In genomic region chr3:194327414-194328079, GRCh38 we compare ENCODE assay signal across 1 cellular context.
TF ChIP-seq lines count a peak whose summit lies in the region.

No MANE protein-coding gene starts in this region.

TF ChIP-seq in HepG2, 621 proteins besides CTCF, POLR2A, EP300 and RAD21 (continued from another document and continues in another):
- no peak for TF ChIP-seq ZHX2 (IDR thresholded peaks at IDR 0.05; ENCODE audit: low read depth)
- no peak for TF ChIP-seq ZHX2 (CRISPR knock-in tag; IDR thresholded peaks at IDR 0.05; ENCODE audit: borderline replicate concordance)
- no peak for TF ChIP-seq FOSL2 (CRISPR knock-in tag; IDR thresholded peaks at IDR 0.05)
- no peak for TF ChIP-seq TEAD3 (CRISPR knock-in tag; optimal IDR thresholded peaks at IDR 0.05; ENCODE audit: borderline replicate concordance)
- TF ChIP-seq HIC2 (CRISPR knock-in tag; IDR thresholded peaks at IDR 0.05; ENCODE audit: low read depth): 0 out of 2 replicates have a peak, but pooled peaks have one; percentile 16
- no peak for TF ChIP-seq ZNF652 (CRISPR knock-in tag; IDR thresholded peaks at IDR 0.05; ENCODE audit: borderline replicate concordance, low read depth)
- no peak for TF ChIP-seq ZIK1 (CRISPR knock-in tag; IDR thresholded peaks at IDR 0.05; ENCODE audit: borderline replicate concordance, low read depth)
- no peak for TF ChIP-seq MTA3 (CRISPR knock-in tag; IDR thresholded peaks at IDR 0.05)
- TF ChIP-seq ZNF616 (CRISPR knock-in tag; IDR thresholded peaks at IDR 0.05; ENCODE audit: low read depth): no peak
- no peak for TF ChIP-seq ZBTB1 (CRISPR knock-in tag; IDR thresholded peaks at IDR 0.05; ENCODE audit: borderline replicate concordance)
- TF ChIP-seq TRIM24 (CRISPR knock-in tag; IDR thresholded peaks at IDR 0.05): 0 out of 2 replicates have a peak, but pooled peaks have one; percentile 0
- TF ChIP-seq POLR2AphosphoS2 (IDR thresholded peaks at IDR 0.05; ENCODE audit: low read depth, low read length): no peak
- no peak for TF ChIP-seq PRPF4 (IDR thresholded peaks at IDR 0.05; ENCODE audit: low read depth, low read length, poor library complexity, severe bottlenecking)
- TF ChIP-seq ZNF121 (CRISPR knock-in tag; IDR thresholded peaks at IDR 0.05): no peak
- no peak for TF ChIP-seq ETV5 (CRISPR knock-in tag; IDR thresholded peaks at IDR 0.05; ENCODE audit: borderline replicate concordance)
- no peak for TF ChIP-seq ZBTB3 (CRISPR knock-in tag; IDR thresholded peaks at IDR 0.05; ENCODE audit: borderline replicate concordance, low read depth)
- TF ChIP-seq HHEX (CRISPR knock-in tag; IDR thresholded peaks at IDR 0.05): no peak
- TF ChIP-seq ZFP36L2 (CRISPR knock-in tag; IDR thresholded peaks at IDR 0.05): no peak
- no peak for TF ChIP-seq CBX1 (IDR thresholded peaks at IDR 0.05; ENCODE audit: low read depth)
- TF ChIP-seq ZNF780A (CRISPR knock-in tag; IDR thresholded peaks at IDR 0.05): no peak; the same call in 1 of the 2 replicates
- TF ChIP-seq PHF20 (CRISPR knock-in tag; IDR thresholded peaks at IDR 0.05): no peak
- TF ChIP-seq ZSCAN21 (CRISPR knock-in tag; IDR thresholded peaks at IDR 0.05; ENCODE audit: borderline replicate concordance): 0 out of 2 replicates have a peak, but pooled peaks have one; percentile 10
- TF ChIP-seq ZNF816 (CRISPR knock-in tag; IDR thresholded peaks at IDR 0.05; ENCODE audit: borderline replicate concordance): no peak
- no peak for TF ChIP-seq KLF15 (CRISPR knock-in tag; IDR thresholded peaks at IDR 0.05; ENCODE audit: borderline replicate concordance)
- TF ChIP-seq GTF3A (CRISPR knock-in tag; conservative IDR thresholded peaks at IDR 0.05): no peak
- no peak for TF ChIP-seq ZNF556 (CRISPR knock-in tag; IDR thresholded peaks at IDR 0.05; ENCODE audit: borderline replicate concordance)
- TF ChIP-seq HOXA7 (CRISPR knock-in tag; IDR thresholded peaks at IDR 0.05): no peak
- no peak for TF ChIP-seq CREM (IDR thresholded peaks at IDR 0.05)
- no peak for TF ChIP-seq CREM (CRISPR knock-in tag; IDR thresholded peaks at IDR 0.05)
- no peak for TF ChIP-seq SIX1 (CRISPR knock-in tag; IDR thresholded peaks at IDR 0.05; ENCODE audit: borderline replicate concordance)
- no peak for TF ChIP-seq FOXK1 (CRISPR knock-in tag; IDR thresholded peaks at IDR 0.05; ENCODE audit: borderline replicate concordance, low read depth)
- no peak for TF ChIP-seq ZNF414 (CRISPR knock-in tag; IDR thresholded peaks at IDR 0.05)
- TF ChIP-seq DRAP1 (CRISPR knock-in tag; IDR thresholded peaks at IDR 0.05): no peak
- 0 out of 2 replicates have a peak, but pooled peaks have one; percentile 24 for TF ChIP-seq ZBTB7A (CRISPR knock-in tag; IDR thresholded peaks at IDR 0.05)
- TF ChIP-seq ZNF225 (CRISPR knock-in tag; IDR thresholded peaks at IDR 0.05): no peak
- TF ChIP-seq NBN (conservative IDR thresholded peaks at IDR 0.05): 0 out of 2 replicates have a peak, but pooled peaks have one; percentile 32
- TF ChIP-seq ZMAT5 (CRISPR knock-in tag; IDR thresholded peaks at IDR 0.05; ENCODE audit: borderline replicate concordance, low read depth): no peak
- no peak for TF ChIP-seq NFRKB (IDR thresholded peaks at IDR 0.05)
- TF ChIP-seq TBX2 (CRISPR knock-in tag; IDR thresholded peaks at IDR 0.05; ENCODE audit: borderline replicate concordance): no peak
- TF ChIP-seq CHD4 (IDR thresholded peaks at IDR 0.05; ENCODE audit: borderline replicate concordance, low read length): peak; percentile 48; the same call in 1 of the 2 replicates
- no peak for TF ChIP-seq NFE2L2 (IDR thresholded peaks at IDR 0.05; ENCODE audit: low read length)
- TF ChIP-seq PHB2 (IDR thresholded peaks at IDR 0.05; ENCODE audit: partially characterized antibody): no peak
- TF ChIP-seq ZNF7 (CRISPR knock-in tag; IDR thresholded peaks at IDR 0.05): no peak
- no peak for TF ChIP-seq FOXM1 (CRISPR knock-in tag; IDR thresholded peaks at IDR 0.05)
- TF ChIP-seq IKZF5 (CRISPR knock-in tag; IDR thresholded peaks at IDR 0.05): no peak
- peak; percentile 8; the same call in 1 of the 2 replicates for TF ChIP-seq MAX (IDR thresholded peaks at IDR 0.05)
- no peak for TF ChIP-seq ETV6 (CRISPR knock-in tag; conservative IDR thresholded peaks at IDR 0.05)
- TF ChIP-seq RFX1 (IDR thresholded peaks at IDR 0.05): no peak
- TF ChIP-seq HOMEZ (CRISPR knock-in tag; IDR thresholded peaks at IDR 0.05; ENCODE audit: low read depth): no peak
- no peak for TF ChIP-seq ZNF839 (CRISPR knock-in tag; IDR thresholded peaks at IDR 0.05; ENCODE audit: borderline replicate concordance)
- TF ChIP-seq ARID2 (CRISPR knock-in tag; IDR thresholded peaks at IDR 0.05; ENCODE audit: borderline replicate concordance): no peak
- no peak for TF ChIP-seq FOXC1 (CRISPR knock-in tag; IDR thresholded peaks at IDR 0.05; ENCODE audit: borderline replicate concordance)
- TF ChIP-seq HDAC2 (CRISPR knock-in tag; IDR thresholded peaks at IDR 0.05): no peak
- TF ChIP-seq THAP7 (CRISPR knock-in tag; IDR thresholded peaks at IDR 0.05): no peak
- no peak for TF ChIP-seq ZNF615 (CRISPR knock-in tag; IDR thresholded peaks at IDR 0.05; ENCODE audit: borderline replicate concordance)
- TF ChIP-seq IKZF4 (CRISPR knock-in tag; IDR thresholded peaks at IDR 0.05; ENCODE audit: borderline replicate concordance, low read depth, not compliant biosample characterization): no peak
- no peak for TF ChIP-seq LRRFIP1 (CRISPR knock-in tag; conservative IDR thresholded peaks at IDR 0.05)
- TF ChIP-seq NCOA1 (CRISPR knock-in tag; IDR thresholded peaks at IDR 0.05): no peak
